In genomic region chr22:39171623-39172264, GRCh38 we compare ENCODE assay signal across 13 cellular contexts. TPM values are rescaled to one million over a fixed set of nuclear protein-coding genes. Genes with fewer than 3 reads are reported as not detected.
DNase-seq lines count a peak whose midpoint lies in the region; ATAC-seq and TF ChIP-seq lines count a peak whose summit lies in the region.
"Had no signal": no experiment of that assay in that cellular context is flagged by ENCODE, and none has a peak within 500 bp of the region (broad histone marks: within the 10 kb centered on the region; RNA-seq: fewer than 3 reads in every experiment).

No MANE protein-coding gene starts in this region.

- peaks cover 36% of the 10 kb centered on the region for H3K4me1 ChIP-seq in OCI-LY1 (ENCODE audit: insufficient read depth, low read length, severe bottlenecking)
- peaks cover 3 to 63% (median 44%) of the 10 kb centered on the region in 3 donors for H3K4me1 ChIP-seq in gastroesophageal sphincter

- H3K27me3 Mint-ChIP-seq in activated naive CD4-positive, alpha-beta T cell treated with anti-CD3 and anti-CD28 coated beads, Interleukin-2, amount 10 ng/mL, durations not matched to agents 7 days and 5 days: peaks cover 17% of the 10 kb centered on the region
- H3K27me3 Mint-ChIP-seq in stimulated activated memory B cell treated with anti-CD40 and anti-IgM and Interleukin-4, amounts not matched to agents 10 μg/mL and 1 μg/mL and 100 μg/mL, for 72 hours: peaks cover 18% of the 10 kb centered on the region

- H3K27ac ChIP-seq in OCI-LY1 (ENCODE audit: low read depth, low read length, poor library complexity, severe bottlenecking) (peak overlapping the region; percentile 79), gastroesophageal sphincter (peak overlapping the region in 3 of 4 donors; percentile 6 to 64 (median 29))
- H3K27ac ChIP-seq: colonic mucosa had no signal

- peaks cover 6% of the 10 kb centered on the region; the same call in 1 of the 2 replicates for H3K27me3 ChIP-seq in OCI-LY1 (ENCODE audit: insufficient read depth, low read length)
- H3K27me3 ChIP-seq in gastroesophageal sphincter: no peaks in the 10 kb centered on the region
- H3K27me3 ChIP-seq: colonic mucosa had no signal

- no peak for TF ChIP-seq POLR2A in gastroesophageal sphincter (IDR thresholded peaks at IDR 0.05)

- CTCF ChIA-PET in activated naive CD4-positive, alpha-beta T cell treated with anti-CD3 and anti-CD28 coated beads, Interleukin-2, amount 10 ng/mL, durations not matched to agents 7 days and 5 days (lab: Charles Lee): interaction anchor here (0.6 to 7.7 kb wide), 23 partner anchors 10 to 357 kb away, joined by 3 to 134 read pairs (median 6); partner anchors contain the start of genes PDGFB and RPL3

- peak overlapping the region; percentile 35; the same call in 1 of the 2 replicates for H3K9ac ChIP-seq in OCI-LY1 (ENCODE audit: low read length)

- H3K36me3 Mint-ChIP-seq in activated naive CD4-positive, alpha-beta T cell treated with anti-CD3 and anti-CD28 coated beads, Interleukin-2, amount 10 ng/mL, durations not matched to agents 7 days and 5 days: no peaks in the 10 kb centered on the region
- H3K36me3 Mint-ChIP-seq in stimulated activated memory B cell treated with anti-CD40 and anti-IgM and Interleukin-4, amounts not matched to agents 10 μg/mL and 1 μg/mL and 100 μg/mL, for 72 hours: no peaks in the 10 kb centered on the region

- H3K79me2 ChIP-seq in OCI-LY1 (ENCODE audit: insufficient read depth, low read length): no peaks in the 10 kb centered on the region

- H3K9me3 ChIP-seq in OCI-LY1 (ENCODE audit: low read length): no peaks in the 10 kb centered on the region
- no peaks in the 10 kb centered on the region for H3K9me3 ChIP-seq in gastroesophageal sphincter
- H3K9me3 ChIP-seq: colonic mucosa had no signal

- peaks cover 44% of the 10 kb centered on the region for H3K4me1 Mint-ChIP-seq in activated naive CD4-positive, alpha-beta T cell treated with anti-CD3 and anti-CD28 coated beads, Interleukin-2, amount 10 ng/mL, durations not matched to agents 7 days and 5 days
- H3K4me1 Mint-ChIP-seq in stimulated activated memory B cell treated with anti-CD40 and anti-IgM and Interleukin-4, amounts not matched to agents 10 μg/mL and 1 μg/mL and 100 μg/mL, for 72 hours: peaks cover 55% of the 10 kb centered on the region

- peak overlapping the region; percentile 50 for H3K4me2 ChIP-seq in OCI-LY1 (ENCODE audit: low read length)

- H3K36me3 ChIP-seq in OCI-LY1 (ENCODE audit: insufficient read depth, low read length): no peaks in the 10 kb centered on the region
- no peaks in the 10 kb centered on the region for H3K36me3 ChIP-seq in gastroesophageal sphincter
- H3K36me3 ChIP-seq: colonic mucosa had no signal

- H3K4me3 Mint-ChIP-seq in activated naive CD4-positive, alpha-beta T cell treated with anti-CD3 and anti-CD28 coated beads, Interleukin-2, amount 10 ng/mL, durations not matched to agents 7 days and 5 days: no peak overlapping the region
- H3K4me3 Mint-ChIP-seq in stimulated activated memory B cell treated with anti-CD40 and anti-IgM and Interleukin-4, amounts not matched to agents 10 μg/mL and 1 μg/mL and 100 μg/mL, for 72 hours: peak overlapping the region; percentile 65

- H3K4me3 ChIP-seq in OCI-LY1 (ENCODE audit: low read depth, low read length, poor library complexity, severe bottlenecking): peak overlapping the region; percentile 20
- no peak overlapping the region for H3K4me3 ChIP-seq in gastroesophageal sphincter
- H3K4me3 ChIP-seq: colonic mucosa had no signal

- H3K27ac Mint-ChIP-seq in activated naive CD4-positive, alpha-beta T cell treated with anti-CD3 and anti-CD28 coated beads, Interleukin-2, amount 10 ng/mL, durations not matched to agents 7 days and 5 days: peak overlapping the region; percentile 89
- H3K27ac Mint-ChIP-seq in stimulated activated memory B cell treated with anti-CD40 and anti-IgM and Interleukin-4, amounts not matched to agents 10 μg/mL and 1 μg/mL and 100 μg/mL, for 72 hours: peak overlapping the region; percentile 93

- no peaks in the 10 kb centered on the region for H3K9me2 ChIP-seq in OCI-LY1 (ENCODE audit: low read depth, low read length)

- no peaks in the 10 kb centered on the region for H4K20me1 ChIP-seq in OCI-LY1 (ENCODE audit: insufficient read depth, low read length)

- 78 to 100% methylated on average over 1 to 6 of the region's 17 CpGs for WGBS in gastroesophageal sphincter (ENCODE audit: low coverage in 1 of 2), 2 donors

- H2AFZ ChIP-seq in OCI-LY1 (ENCODE audit: low read length): no peak overlapping the region

- ATAC-seq in gastroesophageal sphincter (no peak), GM18861 (IDR thresholded peaks at IDR 0.05; ENCODE audit: unreplicated experiment) (no peak)
- ATAC-seq in stimulated activated memory B cell treated with anti-CD40 and anti-IgM and Interleukin-4, amounts not matched to agents 10 μg/mL and 1 μg/mL and 100 μg/mL, for 72 hours: no peak

- H3K9me3 Mint-ChIP-seq in activated naive CD4-positive, alpha-beta T cell treated with anti-CD3 and anti-CD28 coated beads, Interleukin-2, amount 10 ng/mL, durations not matched to agents 7 days and 5 days: no peaks in the 10 kb centered on the region
- H3K9me3 Mint-ChIP-seq in stimulated activated memory B cell treated with anti-CD40 and anti-IgM and Interleukin-4, amounts not matched to agents 10 μg/mL and 1 μg/mL and 100 μg/mL, for 72 hours: no peaks in the 10 kb centered on the region

- TF ChIP-seq EP300 in gastroesophageal sphincter (IDR thresholded peaks at IDR 0.05): no peak

- no peaks in the 10 kb centered on the region for H3F3A ChIP-seq in OCI-LY1 (ENCODE audit: insufficient read depth, low read length)

- no peak for DNase-seq in activated naive CD4-positive, alpha-beta T cell treated with anti-CD3 and anti-CD28 coated beads, Interleukin-2, amount 10 ng/mL, durations not matched to agents 7 days and 5 days
- DNase-seq in activated naive CD4-positive, alpha-beta T cell treated with Interleukin-2 at 50 U/mL for 16 hours: no peak
- DNase-seq in ureter (ENCODE audit: low spot score): no peak
- no peak for DNase-seq in NCI-H2107 (lab: John Stamatoyannopoulos, UW)
- DNase-seq: activated CD4-positive, alpha-beta T cell treated with anti-CD3 and anti-CD28 coated beads for 1 hour; colonic mucosa; NCI-H1436 treated with DMSO at 0.1 percent for 48 hours; NCI-H524 treated with DMSO at 0.1 percent for 48 hours; stimulated activated CD4-positive, alpha-beta T cell treated with anti-CD3 and anti-CD28 coated beads, Interleukin-12 subunit alpha, Interleukin-12 subunit beta, amount 100 ng/mL, for 4 hours had no signal

- no peak for TF ChIP-seq CTCF in OCI-LY1 (IDR thresholded peaks at IDR 0.05; ENCODE audit: low read length)
- TF ChIP-seq CTCF in gastroesophageal sphincter (IDR thresholded peaks at IDR 0.05): no peak

RNA-seq across cellular contexts. Expression of gene CBX7, which starts 19.3 kb away (rescaled TPM):
- total RNA-seq in gastroesophageal sphincter: 100 to 1,000 TPM; 102 to 223 (median 171) TPM
- 63.6 TPM for total RNA-seq in ureter
